ENCODE assay signal across 9 cellular contexts in the genomic region with DNA sequence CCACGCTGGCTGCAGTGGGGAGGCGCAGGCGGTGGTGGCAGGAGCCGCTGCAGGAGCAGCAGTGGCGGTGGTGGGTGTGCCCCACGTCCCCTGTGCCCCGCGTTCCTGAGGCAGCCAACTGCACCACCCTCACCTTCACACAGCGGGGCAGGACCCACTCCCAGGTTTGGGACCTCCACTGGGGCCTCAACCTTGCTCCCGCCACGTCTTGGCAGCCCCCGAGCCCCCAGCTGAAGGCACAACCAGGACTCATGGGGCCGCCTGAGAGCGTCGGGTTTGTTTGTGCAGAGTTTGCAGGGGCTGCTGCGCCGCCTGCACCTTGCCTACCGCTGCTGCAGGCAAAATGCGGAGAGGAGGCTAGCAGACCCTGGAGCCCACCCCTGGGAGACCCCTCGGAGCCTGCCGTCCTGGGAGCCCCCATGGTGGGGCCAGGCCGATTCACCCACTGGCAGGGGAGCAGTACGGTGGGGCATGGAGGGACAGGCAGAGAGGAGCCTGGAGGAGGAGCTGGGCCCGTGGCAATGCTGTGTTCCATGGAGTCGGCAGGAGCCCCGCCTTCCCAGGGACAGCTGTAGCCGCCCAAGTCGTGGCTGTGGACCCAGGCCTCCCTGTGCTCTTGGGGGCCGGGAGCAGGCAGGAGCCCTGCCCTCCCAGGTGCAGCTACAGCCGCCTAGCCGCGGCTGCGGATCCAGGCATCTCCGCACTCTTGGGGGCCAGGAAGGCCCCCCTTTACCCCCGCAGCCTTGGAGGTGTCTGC. TPM values are rescaled to one million over a fixed set of nuclear protein-coding genes. Genes with fewer than 3 reads are reported as not detected.
DNase-seq lines count a peak whose midpoint lies in the region; ATAC-seq and TF ChIP-seq lines count a peak whose summit lies in the region.
"Had no signal": no experiment of that assay in that cellular context is flagged by ENCODE, and none has a peak within 500 bp of the region (broad histone marks: within the 10 kb centered on the region; RNA-seq: fewer than 3 reads in every experiment).

No MANE protein-coding gene starts in this region.

- H3K27me3 ChIP-seq in Caco-2 (replicated peaks; ENCODE audit: control insufficient read depth, insufficient read depth, low read length) (no peaks in the 10 kb centered on the region), Loucy (ENCODE audit: insufficient read depth, low read length, poor library complexity, severe bottlenecking) (no peaks in the 10 kb centered on the region), lung (ENCODE audit: control insufficient read depth, insufficient read depth) (no peaks in the 10 kb centered on the region)

- no peak for TF ChIP-seq CTCF in Caco-2 (IDR thresholded peaks at IDR 0.05; ENCODE audit: insufficient read depth in 1 of 2, low read depth in 1 of 2, low read length in 1 of 2, severe bottlenecking in 1 of 2, unreplicated experiment in 1 of 2)
- no peak for TF ChIP-seq CTCF in Loucy (conservative IDR thresholded peaks at IDR 0.05; ENCODE audit: low read length)
- no peak for TF ChIP-seq CTCF in lung (IDR thresholded peaks at IDR 0.05; ENCODE audit: control extremely low read depth, extremely low read depth)

- H3K4me1 Mint-ChIP-seq in Caco-2 (ENCODE audit: low read depth, unreplicated experiment), result no peaks in the 10 kb centered on the region

- peak overlapping the region; percentile 51 for H3K4me3 Mint-ChIP-seq in Caco-2 (ENCODE audit: unreplicated experiment)

- H4K20me1 ChIP-seq in Loucy (ENCODE audit: insufficient read depth, low read length, poor library complexity, severe bottlenecking), result no peaks in the 10 kb centered on the region

- CTCF ChIA-PET in Caco-2 (lab: Charles Lee), result interaction anchor here (2.3 kb wide), 1 partner anchor 44 kb away, joined by 12 read pairs; no protein-coding TSS in a partner anchor

- no peak overlapping the region for H3K4me2 ChIP-seq in Loucy (ENCODE audit: low read depth, low read length, poor library complexity, severe bottlenecking)

- H3K36me3 Mint-ChIP-seq in Caco-2 (ENCODE audit: insufficient read depth, unreplicated experiment), result no peaks in the 10 kb centered on the region

- H3K27me3 Mint-ChIP-seq in Caco-2 (ENCODE audit: insufficient read depth, unreplicated experiment), result no peaks in the 10 kb centered on the region

- H3K9me3 ChIP-seq in Caco-2 (no peaks in the 10 kb centered on the region; the same call in 1 of the 2 replicates), Loucy (ENCODE audit: insufficient read depth, low read depth, low read length) (no peaks in the 10 kb centered on the region), lung (ENCODE audit: control insufficient read depth in 2 of 2, insufficient read depth in 1 of 2, low read length in 1 of 2) (no peaks in the 10 kb centered on the region)

- H3K27ac ChIP-seq in lung (ENCODE audit: low read depth in 1 of 2, low read length in 1 of 2), result no peak overlapping the region
- H3K27ac ChIP-seq: HL-60 had no signal

- no peaks in the 10 kb centered on the region for H3K9me3 Mint-ChIP-seq in Caco-2 (ENCODE audit: unreplicated experiment)

- no peak overlapping the region for H3K27ac Mint-ChIP-seq in Caco-2 (ENCODE audit: unreplicated experiment)

- H3K36me3 ChIP-seq in Caco-2 (ENCODE audit: control insufficient read depth, insufficient read depth, low read length) (no peaks in the 10 kb centered on the region), Loucy (ENCODE audit: insufficient read depth, low read length) (no peaks in the 10 kb centered on the region), lung (ENCODE audit: control insufficient read depth in 2 of 2, insufficient read depth in 2 of 2, low read length in 2 of 2) (no peaks in the 10 kb centered on the region)

- ATAC-seq in lung (ENCODE audit: insufficient read depth, low FRiP score), result peak; percentile 71
- ATAC-seq in GM21737 (IDR thresholded peaks at IDR 0.05; ENCODE audit: unreplicated experiment), result no peak
- ATAC-seq in HG03280 (IDR thresholded peaks at IDR 0.05; ENCODE audit: unreplicated experiment), result no peak

- POLR2A ChIA-PET in Caco-2 (lab: Charles Lee), result no interaction called here

- no peak overlapping the region for H3K4me3 ChIP-seq in Caco-2 (ENCODE audit: low read depth, low read length)
- H3K4me3 ChIP-seq in Loucy (ENCODE audit: low read length, poor library complexity, severe bottlenecking), result no peak overlapping the region
- H3K4me3 ChIP-seq in lung, result no peak overlapping the region

- no TSS peak for BruUV-seq in Caco-2 (replicated peaks; lab: Mats Ljungman, UMichigan)

- no peaks in the 10 kb centered on the region for H3F3A ChIP-seq in Loucy (ENCODE audit: low read depth)

- H3K79me2 ChIP-seq in Loucy (ENCODE audit: insufficient read depth, low read length), result no peaks in the 10 kb centered on the region

- 16 to 29% methylated on average over 35 of the region's 35 CpGs for WGBS in lung, 2 donors

- H3K9ac ChIP-seq in Loucy (ENCODE audit: low read depth, low read length, poor library complexity, severe bottlenecking), result no peak overlapping the region

- H3K9me2 ChIP-seq in Loucy (replicated peaks; ENCODE audit: low read depth, low read length), result no peaks in the 10 kb centered on the region

- DNase-seq in Caco-2 (no peak), cerebellar cortex (ENCODE audit: low spot score) (peak; percentile 42), lung (ENCODE audit: low spot score) (peak; percentile 46), ureter (ENCODE audit: low spot score) (peak; percentile 50), superior temporal gyrus (ENCODE audit: extremely low spot score) (no peak)

- peak overlapping the region; percentile 59; the same call in 1 of the 2 replicates for H2AFZ ChIP-seq in Loucy (ENCODE audit: low read length)

- peaks cover 35% of the 10 kb centered on the region for H3K4me1 ChIP-seq in Caco-2
- H3K4me1 ChIP-seq in Loucy (ENCODE audit: insufficient read depth, low read length, poor library complexity, severe bottlenecking), result no peaks in the 10 kb centered on the region
- H3K4me1 ChIP-seq in lung (ENCODE audit: control insufficient read depth in 2 of 2, insufficient read depth in 2 of 2, low read length in 2 of 2), result peaks cover 0 to 3% of the 10 kb centered on the region in 2 donors

- intact Hi-C loops in Caco-2 (cut with micrococcal nuclease; ENCODE audit: unreplicated experiment), result no loop called here

RNA-seq across cellular contexts. Expression of a gene that starts 14.7 kb away (rescaled TPM):
- total RNA-seq in Caco-2 (2022) (5.2 and 9.7 TPM in 2 replicates), lung (1 to 10 TPM; 2.8 to 5.1 TPM), ureter (5.4 TPM)
- polyA plus RNA-seq in lung, result 1 to 10 TPM in 1 of 2 donors, under 1 TPM in 1; 0.94 to 1.3 TPM

Comparison
In these comparisons a context has a peak if more than half of its experiments do, and no peak if none do; other contexts are left out.
1. DNase-seq: peak in cerebellar cortex (single experiment), lung (single experiment) and ureter (single experiment); none in Caco-2 (0 of 2) and superior temporal gyrus (single experiment).